Comparison of ENCODE assay signal across 30 cellular contexts in the genomic region with DNA sequence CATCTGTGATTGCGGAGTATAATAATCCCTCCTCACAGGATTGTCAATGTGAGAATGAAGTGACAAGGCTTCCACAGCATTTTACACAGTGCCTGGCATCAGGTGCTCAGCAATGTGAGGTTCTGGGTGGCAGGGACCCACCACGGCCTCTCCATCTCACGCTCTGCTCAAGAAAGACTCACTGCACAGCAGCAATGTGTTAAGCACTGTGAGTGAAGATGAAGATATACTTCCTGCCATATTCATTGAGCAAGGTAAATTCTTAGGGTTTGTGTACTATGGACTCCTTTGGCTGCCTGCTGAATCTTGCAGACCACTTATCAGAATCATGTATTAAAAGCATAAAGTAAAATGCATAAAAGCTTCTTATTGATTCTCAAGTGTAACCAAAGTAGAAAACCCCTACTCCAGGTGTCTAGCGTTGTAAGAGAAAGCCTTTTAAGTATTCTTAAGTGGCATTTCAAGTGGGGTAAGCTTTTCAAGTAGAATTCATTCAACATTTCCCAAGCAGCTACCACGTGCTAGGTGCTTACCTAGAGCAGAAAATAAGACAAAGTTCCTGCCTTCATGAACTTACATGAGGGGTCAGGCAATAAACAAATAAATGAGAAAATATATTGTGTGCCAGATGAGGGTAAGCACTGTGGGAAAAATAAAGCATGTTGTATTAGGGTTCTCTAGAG. TPM values are rescaled to one million over a fixed set of nuclear protein-coding genes. Genes with fewer than 3 reads are reported as not detected.
"Had no signal": no experiment of that assay in that cellular context is flagged by ENCODE, and none has a peak within 500 bp of the region (broad histone marks: within the 10 kb centered on the region; RNA-seq: fewer than 3 reads in every experiment).

No MANE protein-coding gene starts in this region.

- H3K4me1 ChIP-seq: Peyer's patch, SJCRH30 had no signal

- H3K4me3 ChIP-seq: cardiac muscle cell, K562, Peyer's patch, SJCRH30 had no signal

- H3K9me3 ChIP-seq: Peyer's patch, SJCRH30, SK-N-SH had no signal

- DNase-seq: activated CD4-positive, alpha-beta memory T cell treated with anti-CD3 and anti-CD28 coated beads, Interleukin-2, amount 10 ng/mL, durations not matched to agents 7 days and 5 days; activated CD4-positive, alpha-beta T cell treated with anti-CD3 and anti-CD28 coated beads for 36 hours; activated CD4-positive, alpha-beta T cell treated with anti-CD3 and anti-CD28 coated beads, Interleukin-2, amount 50 U/mL, for 1 hour; activated gamma-delta T cell treated with Interleukin-2 at 50 U/mL for 16 hours; activated naive CD4-positive, alpha-beta T cell treated with anti-CD3 and anti-CD28 coated beads, Interleukin-2, amount 10 ng/mL, durations not matched to agents 7 days and 5 days; activated naive CD8-positive, alpha-beta T cell treated with anti-CD3 and anti-CD28 coated beads for 36 hours; activated T-cell treated with anti-CD3 and anti-CD28 coated beads, Interleukin-2, amount 50 U/mL, for 72 hours; brain microvascular endothelial cell; cerebellar nuclear complex; Karpas-422; MM.1S; NCI-H1105; NCI-H1694 treated with DMSO at 0.1 percent for 48 hours; NCI-H2081 treated with DMSO at 0.1 percent for 48 hours; NCI-H2171 treated with DMSO at 0.1 percent for 48 hours; NCI-H345; NCI-H510A; Peyer's patch; Right ventricle myocardium superior; SJCRH30; SK-N-SH; T-helper 1 cell had no signal

- ATAC-seq: activated CD4-positive, alpha-beta T cell treated with anti-CD3 and anti-CD28 coated beads for 36 hours; activated T-cell treated with anti-CD3 and anti-CD28 coated beads, Interleukin-2, amount 50 U/mL, for 72 hours; K562 had no signal

- H3K27me3 ChIP-seq: brain microvascular endothelial cell, cardiac muscle cell, Peyer's patch, SJCRH30 had no signal

- H3K36me3 ChIP-seq: brain microvascular endothelial cell, cardiac muscle cell, Peyer's patch, SJCRH30 had no signal

- H3K9ac ChIP-seq: SK-N-SH had no signal

- H3K4me2 ChIP-seq: SK-N-SH had no signal

- FAIRE-seq: K562 had no signal

- H3K27ac ChIP-seq: brain microvascular endothelial cell, cardiac muscle cell, Peyer's patch, RWPE1, SJCRH30, VCaP had no signal

RNA-seq across cellular contexts. Expression of a gene that starts 17.0 kb away (rescaled TPM):
- total RNA-seq: activated CD4-positive, alpha-beta memory T cell treated with anti-CD3 and anti-CD28 coated beads, Interleukin-2, amount 10 ng/mL, durations not matched to agents 7 days and 5 days; activated CD4-positive, alpha-beta T cell treated with anti-CD3 and anti-CD28 coated beads for 36 hours; activated CD8-positive, alpha-beta memory T cell treated with anti-CD3 and anti-CD28 coated beads for 36 hours; activated naive CD8-positive, alpha-beta T cell treated with anti-CD3 and anti-CD28 coated beads for 36 hours; activated T-cell treated with anti-CD3 and anti-CD28 coated beads, Interleukin-2, amount 50 U/mL, for 72 hours; activated T-helper 2 cell treated with anti-CD3 and anti-CD28 coated beads, Interferon-gamma antibody, Interleukin-2, Interleukin-4, amounts not matched to agents 10 μg/mL and 5 μg/mL and 100 μg/mL, durations not matched to agents 14 hours and 24 hours and 36 hours; cardiac muscle cell; K562; Right ventricle myocardium superior; SJCRH30; T-helper 2 cell treated with Interferon-gamma antibody and Interleukin-4, amounts not matched to agents 100 ng/mL and 5 ng/mL, for 36 hours had no signal
- polyA plus RNA-seq: cardiac muscle cell, K562, SK-N-SH had no signal

RNA-seq across cellular contexts. Expression of a gene that starts 29.5 kb away (rescaled TPM):
- total RNA-seq: activated CD4-positive, alpha-beta memory T cell treated with anti-CD3 and anti-CD28 coated beads, Interleukin-2, amount 10 ng/mL, durations not matched to agents 7 days and 5 days; activated CD4-positive, alpha-beta T cell treated with anti-CD3 and anti-CD28 coated beads for 36 hours; activated CD8-positive, alpha-beta memory T cell treated with anti-CD3 and anti-CD28 coated beads for 36 hours; activated naive CD8-positive, alpha-beta T cell treated with anti-CD3 and anti-CD28 coated beads for 36 hours; activated T-cell treated with anti-CD3 and anti-CD28 coated beads, Interleukin-2, amount 50 U/mL, for 72 hours; activated T-helper 2 cell treated with anti-CD3 and anti-CD28 coated beads, Interferon-gamma antibody, Interleukin-2, Interleukin-4, amounts not matched to agents 10 μg/mL and 5 μg/mL and 100 μg/mL, durations not matched to agents 14 hours and 24 hours and 36 hours; cardiac muscle cell; K562; Peyer's patch; Right ventricle myocardium superior; SJCRH30; T-helper 2 cell treated with Interferon-gamma antibody and Interleukin-4, amounts not matched to agents 100 ng/mL and 5 ng/mL, for 36 hours had no signal
- polyA plus RNA-seq: adipose tissue, cardiac muscle cell, K562, SK-N-SH had no signal

RNA-seq across cellular contexts. Expression of a gene that starts 41.0 kb away (rescaled TPM):
- total RNA-seq: activated CD4-positive, alpha-beta memory T cell treated with anti-CD3 and anti-CD28 coated beads, Interleukin-2, amount 10 ng/mL, durations not matched to agents 7 days and 5 days; activated CD4-positive, alpha-beta T cell treated with anti-CD3 and anti-CD28 coated beads for 36 hours; activated CD8-positive, alpha-beta memory T cell treated with anti-CD3 and anti-CD28 coated beads for 36 hours; activated naive CD8-positive, alpha-beta T cell treated with anti-CD3 and anti-CD28 coated beads for 36 hours; activated T-cell treated with anti-CD3 and anti-CD28 coated beads, Interleukin-2, amount 50 U/mL, for 72 hours; activated T-helper 2 cell treated with anti-CD3 and anti-CD28 coated beads, Interferon-gamma antibody, Interleukin-2, Interleukin-4, amounts not matched to agents 10 μg/mL and 5 μg/mL and 100 μg/mL, durations not matched to agents 14 hours and 24 hours and 36 hours; cardiac muscle cell; K562; SJCRH30; T-helper 2 cell treated with Interferon-gamma antibody and Interleukin-4, amounts not matched to agents 100 ng/mL and 5 ng/mL, for 36 hours had no signal
- polyA plus RNA-seq: cardiac muscle cell, K562, SK-N-SH had no signal
